ENCODE assay signal across 17 cellular contexts in genomic region chr20:48373555-48373934, GRCh38.
DNase-seq lines count a peak whose midpoint lies in the region; ATAC-seq, FAIRE-seq and TF ChIP-seq lines count a peak whose summit lies in the region.
"Had no signal": no experiment of that assay in that cellular context is flagged by ENCODE, and none has a peak within 500 bp of the region (broad histone marks: within the 10 kb centered on the region; RNA-seq: fewer than 3 reads in every experiment).

No MANE protein-coding gene starts in this region.

- H3K4me3 Mint-ChIP-seq in endodermal cell (no peak overlapping the region), nephron progenitor cell (peak overlapping the region; percentile 15)
- H3K4me3 Mint-ChIP-seq in activated CD8-positive, alpha-beta T cell treated with anti-CD3 and anti-CD28 coated beads for 36 hours = no peak overlapping the region

- no peaks in the 10 kb centered on the region for H3K9me3 ChIP-seq in HepG2 (ENCODE audit: low read length)
- H3K9me3 ChIP-seq in right lobe of liver = no peaks in the 10 kb centered on the region
- no peaks in the 10 kb centered on the region for H3K9me3 ChIP-seq in endodermal cell (ENCODE audit: control insufficient read depth, low read length)
- H3K9me3 ChIP-seq in upper lobe of right lung = no peaks in the 10 kb centered on the region

- H3K4me3 ChIP-seq in HepG2 (replicated peaks in 1 of 3; ENCODE audit: insufficient read depth in 1 of 3, low read depth in 2 of 3, low read length in 3 of 3) = peak overlapping the region in 1 of 3 experiments; percentile 14; a peak in 1 of 6 replicates
- H3K4me3 ChIP-seq in right lobe of liver = no peak overlapping the region
- no peak overlapping the region for H3K4me3 ChIP-seq in endodermal cell (ENCODE audit: low read length)
- no peak overlapping the region for H3K4me3 ChIP-seq in upper lobe of right lung
- H3K4me3 ChIP-seq: GM12878 had no signal

- H3K4me1 Mint-ChIP-seq in endodermal cell (peaks cover 33% of the 10 kb centered on the region), nephron progenitor cell (peaks cover 87% of the 10 kb centered on the region)
- H3K4me1 Mint-ChIP-seq in activated CD8-positive, alpha-beta T cell treated with anti-CD3 and anti-CD28 coated beads for 36 hours (ENCODE audit: low read depth) = no peaks in the 10 kb centered on the region

- H4K20me1 ChIP-seq in HepG2 (ENCODE audit: insufficient read depth, low read length) = no peaks in the 10 kb centered on the region

- BruUV-seq in HepG2 (replicated peaks; lab: Mats Ljungman, UMichigan) = TSS peak; percentile 67

- H3K27me3 ChIP-seq in HepG2 (ENCODE audit: control insufficient read depth in 1 of 2, insufficient read depth in 2 of 2, low read length in 2 of 2) (no peaks in the 10 kb centered on the region), right lobe of liver (no peaks in the 10 kb centered on the region), endodermal cell (ENCODE audit: control insufficient read depth, insufficient read depth, low read length, poor library complexity, severe bottlenecking) (no peaks in the 10 kb centered on the region), upper lobe of right lung (no peaks in the 10 kb centered on the region)

- no peak overlapping the region for H2AFZ ChIP-seq in HepG2 (ENCODE audit: low read length)

- ATAC-seq in HepG2 (no peak), right lobe of liver (no peak), upper lobe of right lung (no peak)
- ATAC-seq in activated CD8-positive, alpha-beta T cell treated with anti-CD3 and anti-CD28 coated beads for 36 hours = no peak

- peak overlapping the region; percentile 30 for H3K4me2 ChIP-seq in HepG2 (ENCODE audit: low read depth, low read length)

- 84% methylated on average over 19 of the region's 19 CpGs for WGBS in HepG2 (ENCODE audit: low lambda C conversion rate)
- WGBS in right lobe of liver (ENCODE audit: insufficient coverage, low coverage, low lambda C conversion rate, missing lambda C conversion rate) = 80% methylated on average over 15 of the region's 19 CpGs
- WGBS in endodermal cell (ENCODE audit: insufficient coverage in 1 of 2, insufficient read length in 1 of 2), 2 experiments = 91 to 94% methylated on average over 18 to 19 of the region's 19 CpGs

- H3K79me2 ChIP-seq in HepG2 (ENCODE audit: insufficient read depth, low read length) = no peaks in the 10 kb centered on the region

- H3K27ac ChIP-seq in HepG2 (ENCODE audit: extremely low read length, insufficient read depth, low read length) = peak overlapping the region; percentile 90
- peak overlapping the region in 1 of 3 donors; percentile 24 for H3K27ac ChIP-seq in right lobe of liver
- no peak overlapping the region for H3K27ac ChIP-seq in endodermal cell (ENCODE audit: low read depth, low read length)
- peak overlapping the region; percentile 11 for H3K27ac ChIP-seq in upper lobe of right lung

- H3K36me3 Mint-ChIP-seq in endodermal cell (ENCODE audit: low read depth) (no peaks in the 10 kb centered on the region), nephron progenitor cell (ENCODE audit: low read depth) (no peaks in the 10 kb centered on the region)
- H3K36me3 Mint-ChIP-seq in activated CD8-positive, alpha-beta T cell treated with anti-CD3 and anti-CD28 coated beads for 36 hours (ENCODE audit: low read depth) = no peaks in the 10 kb centered on the region

- CTCF ChIA-PET in HepG2 (lab: Yijun Ruan, JAX; ENCODE audit: low intra/inter-chr PET ratio, low total read pairs) = no interaction called here
- CTCF ChIA-PET in activated CD8-positive, alpha-beta T cell treated with anti-CD3 and anti-CD28 coated beads for 36 hours (lab: Charles Lee) = no interaction called here

- peak overlapping the region; percentile 40 for H3K9ac ChIP-seq in HepG2 (ENCODE audit: insufficient read depth, low read depth, low read length)
- H3K9ac ChIP-seq in endodermal cell (ENCODE audit: extremely low read depth, low read length, poor library complexity, severe bottlenecking) = no peak overlapping the region

- POLR2A ChIA-PET in HepG2 (lab: Yijun Ruan, JAX) = interaction anchor here (0.8 to 5.0 kb wide), 13 partner anchors 8 to 1015 kb away, joined by 3 to 35 read pairs (median 7); no protein-coding TSS in a partner anchor
- POLR2A ChIA-PET in activated CD8-positive, alpha-beta T cell treated with anti-CD3 and anti-CD28 coated beads for 36 hours (lab: Charles Lee) = no interaction called here

- intact Hi-C loops in HepG2 (cut with micrococcal nuclease; ENCODE audit: unreplicated experiment) = loop anchor here (1.0 to 10.0 kb wide), 2 partner anchors 21 to 551 kb away; partner anchors contain the start of gene ARFGEF2
- intact Hi-C loops in right lobe of liver (cut with DNase I) = no loop called here
- intact Hi-C loops in upper lobe of right lung (cut with DNase I) = no loop called here
- intact Hi-C loops in activated CD8-positive, alpha-beta T cell treated with anti-CD3 and anti-CD28 coated beads for 36 hours (cut with micrococcal nuclease) = no loop called here

- no peak for TF ChIP-seq RAD21 in HepG2 (CRISPR knock-in tag; IDR thresholded peaks at IDR 0.05)

- H3K27me3 Mint-ChIP-seq in endodermal cell (ENCODE audit: insufficient read depth) (peaks cover 4% of the 10 kb centered on the region), nephron progenitor cell (ENCODE audit: low read depth, poor library complexity) (peaks cover 6% of the 10 kb centered on the region)
- H3K27me3 Mint-ChIP-seq in activated CD8-positive, alpha-beta T cell treated with anti-CD3 and anti-CD28 coated beads for 36 hours = peaks cover 5% of the 10 kb centered on the region

- no peak for TF ChIP-seq EP300 in HepG2 (IDR thresholded peaks at IDR 0.05; ENCODE audit: low read depth in 2 of 2, low read length in 2 of 2)
- TF ChIP-seq EP300 in HepG2 (CRISPR knock-in tag; IDR thresholded peaks at IDR 0.05; ENCODE audit: borderline replicate concordance) = no peak

- H3K9me3 Mint-ChIP-seq in endodermal cell = no peaks in the 10 kb centered on the region
- H3K9me3 Mint-ChIP-seq in nephron progenitor cell = no peaks in the 10 kb centered on the region
- H3K9me3 Mint-ChIP-seq in activated CD8-positive, alpha-beta T cell treated with anti-CD3 and anti-CD28 coated beads for 36 hours = no peaks in the 10 kb centered on the region

- H3K27ac Mint-ChIP-seq in endodermal cell (peak overlapping the region; percentile 85), nephron progenitor cell (no peak overlapping the region)
- H3K27ac Mint-ChIP-seq in activated CD8-positive, alpha-beta T cell treated with anti-CD3 and anti-CD28 coated beads for 36 hours = no peak overlapping the region

- in situ Hi-C loops in HepG2 (cut with HindIII; ENCODE audit: extremely low pct_ligation_motif_present, low pct_unique_long_range_greater_than_20kb) = loop anchor here (10.0 kb wide), 1 partner anchor 399 kb away; no protein-coding TSS in a partner anchor

- no peak for FAIRE-seq in HepG2 (lab: Jason Lieb, UNC)
- FAIRE-seq: GM12878, GM18507 had no signal

- TF ChIP-seq POLR2A in HepG2 (IDR thresholded peaks at IDR 0.05; ENCODE audit: insufficient read depth in 1 of 2, low read depth in 2 of 2, low read length in 2 of 2) = no peak
- TF ChIP-seq POLR2A in right lobe of liver (IDR thresholded peaks at IDR 0.05) = no peak

- H3K4me1 ChIP-seq in HepG2 (ENCODE audit: insufficient read depth, low read length) (peaks cover 91% of the 10 kb centered on the region), right lobe of liver (peaks cover 0 to 3% (median 0%) of the 10 kb centered on the region in 4 donors), endodermal cell (ENCODE audit: control insufficient read depth, insufficient read depth, low read length) (peaks cover 2% of the 10 kb centered on the region), upper lobe of right lung (peaks cover 2% of the 10 kb centered on the region)

- H3K36me3 ChIP-seq in HepG2 (replicated peaks in 1 of 2; ENCODE audit: control insufficient read depth in 1 of 2, insufficient read depth in 2 of 2, low read length in 2 of 2) = no peaks in the 10 kb centered on the region
- no peaks in the 10 kb centered on the region for H3K36me3 ChIP-seq in right lobe of liver
- no peaks in the 10 kb centered on the region for H3K36me3 ChIP-seq in endodermal cell (ENCODE audit: control insufficient read depth, insufficient read depth, low read length)
- no peaks in the 10 kb centered on the region for H3K36me3 ChIP-seq in upper lobe of right lung

- no peak for TF ChIP-seq CTCF in HepG2 (CRISPR knock-in tag; IDR thresholded peaks at IDR 0.05)
- TF ChIP-seq CTCF in right lobe of liver (IDR thresholded peaks at IDR 0.05) = no peak
- TF ChIP-seq CTCF in endodermal cell (conservative IDR thresholded peaks at IDR 0.05) = no peak
- no peak for TF ChIP-seq CTCF in nephron progenitor cell (IDR thresholded peaks at IDR 0.05)
- no peak for TF ChIP-seq CTCF in upper lobe of right lung (IDR thresholded peaks at IDR 0.05)
- TF ChIP-seq CTCF in activated CD8-positive, alpha-beta T cell treated with anti-CD3 and anti-CD28 coated beads for 36 hours (IDR thresholded peaks at IDR 0.05) = no peak

- DNase-seq in HepG2 (ENCODE audit: low spot score) (no peak), right lobe of liver (no peak), endodermal cell (no peak), nephron progenitor cell (no peak), upper lobe of right lung (no peak), SW480 (ENCODE audit: low spot score) (no peak), iPS-NIHi7 (ENCODE audit: extremely low spot score) (no peak)
- no peak for DNase-seq in activated CD8-positive, alpha-beta T cell treated with anti-CD3 and anti-CD28 coated beads for 36 hours
- DNase-seq: DMS79; MV-4-11; NCI-H1417 treated with DMSO at 0.1 percent for 48 hours; NCI-H2029 treated with DMSO at 0.1 percent for 48 hours; NCI-H526 treated with DMSO at 0.1 percent for 48 hours; NK-92 treated with Interleukin-12 subunit alpha and Interleukin-12 subunit beta, amount 100 ng/mL, for 24 hours; SHP77 had no signal
